Comparison of ENCODE assay signal across 8 cellular contexts in genomic region chr1:167223144-167224103, GRCh38. TPM values are rescaled to one million over a fixed set of nuclear protein-coding genes. Genes with fewer than 3 reads are reported as not detected.
DNase-seq lines count a peak whose midpoint lies in the region; ATAC-seq, FAIRE-seq and TF ChIP-seq lines count a peak whose summit lies in the region.

No MANE protein-coding gene starts in this region.

- no peaks in the 10 kb centered on the region for H3K36me3 ChIP-seq in BLaER1 treated with 17β-estradiol and CSF1 and Interleukin-3, amounts not matched to agents 10 nM and 100 nM
- H3K36me3 ChIP-seq in mesenchymal stem cell (ENCODE audit: control insufficient read depth in 1 of 2, insufficient read depth in 2 of 2, low read depth in 1 of 2, low read length in 2 of 2) = no peaks in the 10 kb centered on the region
- no peaks in the 10 kb centered on the region for H3K36me3 ChIP-seq in H7 (replicated peaks; ENCODE audit: control insufficient read depth, insufficient read depth, low read length)

- H4K8ac ChIP-seq in mesenchymal stem cell (ENCODE audit: low read length) = no peak overlapping the region

- H2BK120ac ChIP-seq in mesenchymal stem cell (ENCODE audit: low read depth, low read length) = no peak overlapping the region

- H3K27ac Mint-ChIP-seq in activated naive CD8-positive, alpha-beta T cell treated with anti-CD3 and anti-CD28 coated beads, Interleukin-2, amount 50 U/mL, for 24 hours = peak overlapping the region; percentile 6

- H2AK5ac ChIP-seq in mesenchymal stem cell (ENCODE audit: low read length, severe bottlenecking) = no peak overlapping the region

- peak overlapping the region; percentile 72 to 94 (median 83); a peak in 21 of 22 replicates for H3K4me2 ChIP-seq in BLaER1 treated with 17β-estradiol and CSF1 and Interleukin-3, amounts not matched to agents 10 nM and 100 nM
- no peak overlapping the region for H3K4me2 ChIP-seq in mesenchymal stem cell (ENCODE audit: low read length, poor library complexity, severe bottlenecking)

- peaks cover 24 to 44% (median 31%) of the 10 kb centered on the region in 10 experiments for H3K4me1 ChIP-seq in BLaER1 treated with 17β-estradiol and CSF1 and Interleukin-3, amounts not matched to agents 10 nM and 100 nM
- peaks cover 2% of the 10 kb centered on the region for H3K4me1 ChIP-seq in mesenchymal stem cell (ENCODE audit: control insufficient read depth, insufficient read depth, low read depth, low read length)

- peak overlapping the region; percentile 95 for H3K4me3 Mint-ChIP-seq in activated naive CD8-positive, alpha-beta T cell treated with anti-CD3 and anti-CD28 coated beads, Interleukin-2, amount 50 U/mL, for 24 hours

- TF ChIP-seq CTCF in GM20000 (IDR thresholded peaks at IDR 0.05; ENCODE audit: extremely low read depth, missing control alignments) = no peak

- no peaks in the 10 kb centered on the region for H3K27me3 ChIP-seq in BLaER1 treated with 17β-estradiol and CSF1 and Interleukin-3, amounts not matched to agents 10 nM and 100 nM
- H3K27me3 ChIP-seq in mesenchymal stem cell (ENCODE audit: control insufficient read depth in 1 of 2, insufficient read depth in 1 of 2, low read length in 2 of 2) (no peaks in the 10 kb centered on the region), H7 (ENCODE audit: control insufficient read depth, insufficient read depth, low read length) (no peaks in the 10 kb centered on the region)

- no peak for FAIRE-seq in HTR-8/SVneo (lab: Jason Lieb, UNC)

- H2AFZ ChIP-seq in mesenchymal stem cell (ENCODE audit: low read depth, low read length) = no peak overlapping the region

- peak overlapping the region in 9 of 11 experiments; percentile 85 to 97 (median 92); a peak in 15 of 22 replicates for H3K27ac ChIP-seq in BLaER1 treated with 17β-estradiol and CSF1 and Interleukin-3, amounts not matched to agents 10 nM and 100 nM
- no peak overlapping the region for H3K27ac ChIP-seq in mesenchymal stem cell (ENCODE audit: low read length, poor library complexity, severe bottlenecking)

- H3K9me3 Mint-ChIP-seq in activated naive CD8-positive, alpha-beta T cell treated with anti-CD3 and anti-CD28 coated beads, Interleukin-2, amount 50 U/mL, for 24 hours = no peaks in the 10 kb centered on the region

- peak overlapping the region in 5 of 10 experiments; percentile 2 to 99 (median 86); a peak in 5 of 20 replicates for H3K4me3 ChIP-seq in BLaER1 treated with 17β-estradiol and CSF1 and Interleukin-3, amounts not matched to agents 10 nM and 100 nM
- H3K4me3 ChIP-seq in mesenchymal stem cell (ENCODE audit: insufficient read depth in 1 of 2, low read depth in 1 of 2, low read length in 2 of 2) = no peak overlapping the region
- no peak overlapping the region for H3K4me3 ChIP-seq in H7 (ENCODE audit: insufficient read depth, low read depth, low read length)

- H3K18ac ChIP-seq in mesenchymal stem cell (ENCODE audit: low read depth in 1 of 2, low read length in 2 of 2) = no peak overlapping the region

- no peak overlapping the region for H2BK15ac ChIP-seq in mesenchymal stem cell (ENCODE audit: low read depth, poor library complexity, severe bottlenecking)

- H3K14ac ChIP-seq in mesenchymal stem cell (ENCODE audit: low read length in 2 of 2) = no peak overlapping the region

- H3K27me3 Mint-ChIP-seq in activated naive CD8-positive, alpha-beta T cell treated with anti-CD3 and anti-CD28 coated beads, Interleukin-2, amount 50 U/mL, for 24 hours = peaks cover 2% of the 10 kb centered on the region

- H4K91ac ChIP-seq in mesenchymal stem cell (ENCODE audit: low read length) = no peak overlapping the region

- H3K4me1 Mint-ChIP-seq in activated naive CD8-positive, alpha-beta T cell treated with anti-CD3 and anti-CD28 coated beads, Interleukin-2, amount 50 U/mL, for 24 hours = peaks cover 62% of the 10 kb centered on the region

- no peak overlapping the region for H3K23ac ChIP-seq in mesenchymal stem cell (ENCODE audit: low read length in 2 of 2)

- DNase-seq in HTR-8/SVneo (ENCODE audit: insufficient read length, low spot score) (peak; percentile 51), mesenchymal stem cell (peak; percentile 33), H7 (no peak), GM20000 (ENCODE audit: low spot score) (no peak), ecto neural progenitor cell (ENCODE audit: low spot score) (no peak)
- DNase-seq in activated naive CD8-positive, alpha-beta T cell treated with anti-CD3 and anti-CD28 coated beads, Interleukin-2, amount 50 U/mL, for 24 hours = no peak

- H2BK12ac ChIP-seq in mesenchymal stem cell (ENCODE audit: low read length in 2 of 2) = no peak overlapping the region

- peaks cover 0 to 40% (median 0%) of the 10 kb centered on the region in 11 experiments; a peak in 7 of 22 replicates for H4K20me1 ChIP-seq in BLaER1 treated with 17β-estradiol and CSF1 and Interleukin-3, amounts not matched to agents 10 nM and 100 nM

- peak overlapping the region; percentile 88 to 98 (median 94); a peak in 21 of 22 replicates for H3K9ac ChIP-seq in BLaER1 treated with 17β-estradiol and CSF1 and Interleukin-3, amounts not matched to agents 10 nM and 100 nM
- peak overlapping the region; percentile 94 for H3K9ac ChIP-seq in mesenchymal stem cell (ENCODE audit: low read length)

- no peak for ATAC-seq in activated naive CD8-positive, alpha-beta T cell treated with anti-CD3 and anti-CD28 coated beads, Interleukin-2, amount 50 U/mL, for 24 hours
- ATAC-seq in GM18868 (IDR thresholded peaks at IDR 0.05; ENCODE audit: unreplicated experiment) = no peak

- peaks cover 3% of the 10 kb centered on the region for H3K79me1 ChIP-seq in mesenchymal stem cell (replicated peaks; ENCODE audit: low read length, poor library complexity, severe bottlenecking)

- no peak overlapping the region for H2BK5ac ChIP-seq in mesenchymal stem cell (ENCODE audit: low read depth, low read length, poor library complexity, severe bottlenecking)

- peaks cover 7% of the 10 kb centered on the region for H3K36me3 Mint-ChIP-seq in activated naive CD8-positive, alpha-beta T cell treated with anti-CD3 and anti-CD28 coated beads, Interleukin-2, amount 50 U/mL, for 24 hours (ENCODE audit: low read depth)

- H3K4ac ChIP-seq in mesenchymal stem cell (ENCODE audit: low read depth in 1 of 2, low read length in 2 of 2) = no peak overlapping the region

- WGBS in mesenchymal stem cell = 76% methylated on average over 4 of the region's 10 CpGs

- H3K9me3 ChIP-seq in BLaER1 treated with 17β-estradiol and CSF1 and Interleukin-3, amounts not matched to agents 10 nM and 100 nM (replicated peaks in 1 of 11) = no peaks in the 10 kb centered on the region
- H3K9me3 ChIP-seq in mesenchymal stem cell (ENCODE audit: control insufficient read depth, low read length) = no peaks in the 10 kb centered on the region

RNA-seq across cellular contexts. Expression of gene POU2F1, which starts 2.7 kb away (rescaled TPM):
- 4.2 TPM for polyA plus RNA-seq in mesenchymal stem cell (2013, experiment 1 of 2)
- polyA plus RNA-seq in mesenchymal stem cell (2013, experiment 2 of 2) = 3.8 TPM
- 21.5 and 28.8 TPM in 2 replicates for total RNA-seq in H7 (2014; rRNA removed; shearing (Covaris generic))

Comparison
In these comparisons a context has a peak if more than half of its experiments do, and no peak if none do; other contexts are left out.
1. DNase-seq: peak in HTR-8/SVneo (single experiment) and mesenchymal stem cell (single experiment); none in activated naive CD8-positive, alpha-beta T cell treated with anti-CD3 and anti-CD28 coated beads, Interleukin-2, amount 50 U/mL, for 24 hours (single experiment), H7 (single experiment), GM20000 (single experiment) and ecto neural progenitor cell (single experiment).